In the genomic region with DNA sequence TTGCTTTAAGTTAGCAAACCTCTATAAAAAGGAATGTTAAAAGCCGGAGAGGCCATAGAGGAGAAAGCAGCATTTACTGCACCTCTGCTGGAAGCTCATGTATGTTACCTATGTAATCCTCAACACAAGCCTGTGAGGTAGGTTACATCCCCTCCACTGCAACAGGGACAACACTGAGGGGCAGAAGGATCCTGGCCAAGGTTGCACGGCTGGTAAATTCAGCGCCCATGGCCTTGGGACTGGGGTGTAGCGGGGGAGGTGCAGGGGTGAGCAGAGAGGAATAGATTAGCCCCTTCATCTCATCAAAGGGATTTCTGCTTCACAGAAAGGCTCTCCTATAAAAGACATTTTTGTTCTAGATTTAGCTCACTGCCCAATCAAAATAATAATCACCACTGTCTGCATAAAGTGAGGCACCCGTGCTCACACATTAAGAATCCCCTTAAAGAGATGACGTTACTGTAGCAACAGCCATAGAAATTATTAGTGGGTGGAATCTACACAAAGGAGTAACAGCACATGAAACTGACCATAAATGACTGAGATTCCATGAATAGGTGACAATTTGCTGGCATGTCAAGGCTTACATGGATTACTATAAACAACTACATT, we compare ENCODE assay signal across 9 cellular contexts. TPM values are rescaled to one million over a fixed set of nuclear protein-coding genes. Genes with fewer than 3 reads are reported as not detected.
A peak's percentile ranks its signal among the peaks of the same experiment; 100 is the strongest.
DNase-seq lines count a peak whose midpoint lies in the region; ATAC-seq and TF ChIP-seq lines count a peak whose summit lies in the region.
"Had no signal": no experiment of that assay in that cellular context is flagged by ENCODE, and none has a peak within 500 bp of the region (broad histone marks: within the 10 kb centered on the region; RNA-seq: fewer than 3 reads in every experiment).

No MANE protein-coding gene starts in this region.

- TF ChIP-seq CTCF in GM23338 (conservative IDR thresholded peaks at IDR 0.05; ENCODE audit: low read depth in 2 of 2) (no peak), WI38 (IDR thresholded peaks at IDR 0.05; ENCODE audit: low read depth, low read length) (no peak), fibroblast of pulmonary artery (IDR thresholded peaks at IDR 0.05; ENCODE audit: low read length, missing control alignments) (no peak)

- peaks cover 21% of the 10 kb centered on the region for H3K4me1 ChIP-seq in GM23338 (ENCODE audit: insufficient read depth)
- H3K4me1 ChIP-seq in skeletal muscle satellite cell (ENCODE audit: control insufficient read depth, insufficient read depth, low read length) = peaks cover 56% of the 10 kb centered on the region

- no peak for ATAC-seq in GM23338

- no peaks in the 10 kb centered on the region for H3K9me3 ChIP-seq in skeletal muscle satellite cell (replicated peaks; ENCODE audit: low read length)

- DNase-seq in GM23338 (ENCODE audit: low spot score) = no peak
- no peak for DNase-seq in fibroblast of pulmonary artery (ENCODE audit: low read depth)
- no peak for DNase-seq in erythroblast (lab: John Stamatoyannopoulos, UW)
- no peak for DNase-seq in GM03348 (ENCODE audit: low spot score)
- DNase-seq in NCI-H146 treated with DMSO at 0.1 percent for 48 hours (lab: John Stamatoyannopoulos, UW; ENCODE audit: unreplicated experiment) = no peak
- DNase-seq: activated effector memory CD4-positive, alpha-beta T cell treated with anti-CD3 and anti-CD28 coated beads, Interleukin-2, amount 50 U/mL, for 16 hours; Kasumi-1 had no signal

- no peak overlapping the region for H2AFZ ChIP-seq in GM23338

- H4K20me1 ChIP-seq in GM23338 (replicated peaks; ENCODE audit: insufficient read depth) = peaks cover 53% of the 10 kb centered on the region

- peak overlapping the region; percentile 61; the same call in 1 of the 2 replicates for H3K4me3 ChIP-seq in GM23338
- H3K4me3 ChIP-seq in WI38 (ENCODE audit: low read depth, low read length) = peak overlapping the region; percentile 52
- H3K4me3 ChIP-seq in fibroblast of pulmonary artery (replicated peaks; ENCODE audit: low read depth, low read length) = peak overlapping the region; percentile 45
- H3K4me3 ChIP-seq in skeletal muscle satellite cell (ENCODE audit: low read length) = peak overlapping the region; percentile 65

- no peak overlapping the region for H3K27ac Mint-ChIP-seq in GM23338

- H3K9me3 Mint-ChIP-seq in GM23338 = no peaks in the 10 kb centered on the region; the same call in 2 of the 3 replicates

- peaks cover 3% of the 10 kb centered on the region; the same call in 1 of the 3 replicates for H3K36me3 Mint-ChIP-seq in GM23338 (ENCODE audit: low read depth)

- H3K4me2 ChIP-seq in GM23338 = peak overlapping the region; percentile 83; the same call in 1 of the 2 replicates
- peak overlapping the region; percentile 83 for H3K4me2 ChIP-seq in skeletal muscle satellite cell (ENCODE audit: low read length)

- peaks cover 49% of the 10 kb centered on the region for H3K4me1 Mint-ChIP-seq in GM23338

- TF ChIP-seq POLR2A in erythroblast (IDR thresholded peaks at IDR 0.05; ENCODE audit: low read length) = no peak

- peaks cover 14% of the 10 kb centered on the region for H3K27me3 ChIP-seq in GM23338 (ENCODE audit: insufficient read depth)
- no peaks in the 10 kb centered on the region for H3K27me3 ChIP-seq in skeletal muscle satellite cell (ENCODE audit: control insufficient read depth, insufficient read depth, low read length)

- H3K9me2 ChIP-seq in GM23338 (ENCODE audit: insufficient read depth) = no peaks in the 10 kb centered on the region

- peak overlapping the region; percentile 73; the same call in 1 of the 3 replicates for H3K4me3 Mint-ChIP-seq in GM23338

- H3K27me3 Mint-ChIP-seq in GM23338 (ENCODE audit: insufficient read depth, low read depth, poor library complexity) = peaks cover 16% of the 10 kb centered on the region

- H3K9ac ChIP-seq in skeletal muscle satellite cell (ENCODE audit: low read depth, low read length) = peak overlapping the region; percentile 47

- peaks cover 64% of the 10 kb centered on the region for H3K79me2 ChIP-seq in GM23338 (replicated peaks; ENCODE audit: insufficient read depth)

- H3K36me3 ChIP-seq in GM23338 (ENCODE audit: insufficient read depth) (no peaks in the 10 kb centered on the region), skeletal muscle satellite cell (ENCODE audit: insufficient read depth, low read length) (no peaks in the 10 kb centered on the region)

- H3F3A ChIP-seq in GM23338 (replicated peaks; ENCODE audit: low read depth) = no peaks in the 10 kb centered on the region

- no peak overlapping the region for H3K27ac ChIP-seq in GM23338 (ENCODE audit: low read depth)

TF ChIP-seq in GM23338, 12 proteins besides CTCF, POLR2A, EP300 and RAD21 (continues in another document):
- TF ChIP-seq, protein P1, sequence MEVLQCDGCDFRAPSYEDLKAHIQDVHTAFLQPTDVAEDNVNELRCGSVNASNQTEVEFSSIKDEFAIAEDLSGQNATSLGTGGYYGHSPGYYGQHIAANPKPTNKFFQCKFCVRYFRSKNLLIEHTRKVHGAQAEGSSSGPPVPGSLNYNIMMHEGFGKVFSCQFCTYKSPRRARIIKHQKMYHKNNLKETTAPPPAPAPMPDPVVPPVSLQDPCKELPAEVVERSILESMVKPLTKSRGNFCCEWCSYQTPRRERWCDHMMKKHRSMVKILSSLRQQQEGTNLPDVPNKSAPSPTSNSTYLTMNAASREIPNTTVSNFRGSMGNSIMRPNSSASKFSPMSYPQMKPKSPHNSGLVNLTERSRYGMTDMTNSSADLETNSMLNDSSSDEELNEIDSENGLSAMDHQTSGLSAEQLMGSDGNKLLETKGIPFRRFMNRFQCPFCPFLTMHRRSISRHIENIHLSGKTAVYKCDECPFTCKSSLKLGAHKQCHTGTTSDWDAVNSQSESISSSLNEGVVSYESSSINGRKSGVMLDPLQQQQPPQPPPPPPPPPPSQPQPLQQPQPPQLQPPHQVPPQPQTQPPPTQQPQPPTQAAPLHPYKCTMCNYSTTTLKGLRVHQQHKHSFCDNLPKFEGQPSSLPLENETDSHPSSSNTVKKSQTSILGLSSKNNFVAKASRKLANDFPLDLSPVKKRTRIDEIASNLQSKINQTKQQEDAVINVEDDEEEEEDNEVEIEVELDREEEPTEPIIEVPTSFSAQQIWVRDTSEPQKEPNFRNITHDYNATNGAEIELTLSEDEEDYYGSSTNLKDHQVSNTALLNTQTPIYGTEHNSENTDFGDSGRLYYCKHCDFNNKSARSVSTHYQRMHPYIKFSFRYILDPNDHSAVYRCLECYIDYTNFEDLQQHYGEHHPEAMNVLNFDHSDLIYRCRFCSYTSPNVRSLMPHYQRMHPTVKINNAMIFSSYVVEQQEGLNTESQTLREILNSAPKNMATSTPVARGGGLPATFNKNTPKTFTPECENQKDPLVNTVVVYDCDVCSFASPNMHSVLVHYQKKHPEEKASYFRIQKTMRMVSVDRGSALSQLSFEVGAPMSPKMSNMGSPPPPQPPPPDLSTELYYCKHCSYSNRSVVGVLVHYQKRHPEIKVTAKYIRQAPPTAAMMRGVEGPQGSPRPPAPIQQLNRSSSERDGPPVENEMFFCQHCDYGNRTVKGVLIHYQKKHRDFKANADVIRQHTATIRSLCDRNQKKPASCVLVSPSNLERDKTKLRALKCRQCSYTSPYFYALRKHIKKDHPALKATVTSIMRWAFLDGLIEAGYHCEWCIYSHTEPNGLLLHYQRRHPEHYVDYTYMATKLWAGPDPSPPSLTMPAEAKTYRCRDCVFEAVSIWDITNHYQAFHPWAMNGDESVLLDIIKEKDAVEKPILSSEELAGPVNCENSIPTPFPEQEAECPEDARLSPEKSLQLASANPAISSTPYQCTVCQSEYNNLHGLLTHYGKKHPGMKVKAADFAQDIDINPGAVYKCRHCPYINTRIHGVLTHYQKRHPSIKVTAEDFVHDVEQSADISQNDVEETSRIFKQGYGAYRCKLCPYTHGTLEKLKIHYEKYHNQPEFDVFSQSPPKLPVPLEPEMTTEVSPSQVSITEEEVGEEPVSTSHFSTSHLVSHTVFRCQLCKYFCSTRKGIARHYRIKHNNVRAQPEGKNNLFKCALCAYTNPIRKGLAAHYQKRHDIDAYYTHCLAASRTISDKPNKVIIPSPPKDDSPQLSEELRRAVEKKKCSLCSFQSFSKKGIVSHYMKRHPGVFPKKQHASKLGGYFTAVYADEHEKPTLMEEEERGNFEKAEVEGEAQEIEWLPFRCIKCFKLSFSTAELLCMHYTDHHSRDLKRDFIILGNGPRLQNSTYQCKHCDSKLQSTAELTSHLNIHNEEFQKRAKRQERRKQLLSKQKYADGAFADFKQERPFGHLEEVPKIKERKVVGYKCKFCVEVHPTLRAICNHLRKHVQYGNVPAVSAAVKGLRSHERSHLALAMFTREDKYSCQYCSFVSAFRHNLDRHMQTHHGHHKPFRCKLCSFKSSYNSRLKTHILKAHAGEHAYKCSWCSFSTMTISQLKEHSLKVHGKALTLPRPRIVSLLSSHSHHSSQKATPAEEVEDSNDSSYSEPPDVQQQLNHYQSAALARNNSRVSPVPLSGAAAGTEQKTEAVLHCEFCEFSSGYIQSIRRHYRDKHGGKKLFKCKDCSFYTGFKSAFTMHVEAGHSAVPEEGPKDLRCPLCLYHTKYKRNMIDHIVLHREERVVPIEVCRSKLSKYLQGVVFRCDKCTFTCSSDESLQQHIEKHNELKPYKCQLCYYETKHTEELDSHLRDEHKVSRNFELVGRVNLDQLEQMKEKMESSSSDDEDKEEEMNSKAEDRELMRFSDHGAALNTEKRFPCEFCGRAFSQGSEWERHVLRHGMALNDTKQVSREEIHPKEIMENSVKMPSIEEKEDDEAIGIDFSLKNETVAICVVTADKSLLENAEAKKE (CRISPR knock-in tag; IDR thresholded peaks at IDR 0.05) = no peak
- no peak for TF ChIP-seq CREB1 (CRISPR knock-in tag; IDR thresholded peaks at IDR 0.05; ENCODE audit: low read depth)
- TF ChIP-seq JUNB (IDR thresholded peaks at IDR 0.05; ENCODE audit: unreplicated experiment) = no peak
- TF ChIP-seq EZH2 (IDR thresholded peaks at IDR 0.05; ENCODE audit: low read depth, unreplicated experiment) = no peak
- no peak for TF ChIP-seq STAT1 (IDR thresholded peaks at IDR 0.05; ENCODE audit: unreplicated experiment)
- TF ChIP-seq, protein P2, sequence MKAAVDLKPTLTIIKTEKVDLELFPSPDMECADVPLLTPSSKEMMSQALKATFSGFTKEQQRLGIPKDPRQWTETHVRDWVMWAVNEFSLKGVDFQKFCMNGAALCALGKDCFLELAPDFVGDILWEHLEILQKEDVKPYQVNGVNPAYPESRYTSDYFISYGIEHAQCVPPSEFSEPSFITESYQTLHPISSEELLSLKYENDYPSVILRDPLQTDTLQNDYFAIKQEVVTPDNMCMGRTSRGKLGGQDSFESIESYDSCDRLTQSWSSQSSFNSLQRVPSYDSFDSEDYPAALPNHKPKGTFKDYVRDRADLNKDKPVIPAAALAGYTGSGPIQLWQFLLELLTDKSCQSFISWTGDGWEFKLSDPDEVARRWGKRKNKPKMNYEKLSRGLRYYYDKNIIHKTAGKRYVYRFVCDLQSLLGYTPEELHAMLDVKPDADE (IDR thresholded peaks at IDR 0.05) = no peak
- TF ChIP-seq EZH2phosphoT487 (IDR thresholded peaks at IDR 0.05; ENCODE audit: unreplicated experiment) = no peak
- no peak for TF ChIP-seq ZNF331 (CRISPR knock-in tag; IDR thresholded peaks at IDR 0.05; ENCODE audit: low read depth)
- TF ChIP-seq POLR2AphosphoS5 (IDR thresholded peaks at IDR 0.05; ENCODE audit: low read depth) = no peak

RNA-seq across cellular contexts. Expression of a gene that starts 3.3 kb away (rescaled TPM):
- total RNA-seq in GM23338 (2014; rRNA removed; shearing (Covaris generic)) = 22.4 and 31.2 TPM in 2 replicates
- polyA plus RNA-seq in GM23338 (2016; fragmentation: Nextera tagmentation; extraction: Ambion mirVana) = 6.8 and 7.6 TPM in 2 replicates
- 5.7 and 12.2 TPM in 2 replicates for total RNA-seq in skeletal muscle satellite cell (2012; rRNA removed)
